Comparison of ENCODE assay signal across 14 cellular contexts in the genomic region with DNA sequence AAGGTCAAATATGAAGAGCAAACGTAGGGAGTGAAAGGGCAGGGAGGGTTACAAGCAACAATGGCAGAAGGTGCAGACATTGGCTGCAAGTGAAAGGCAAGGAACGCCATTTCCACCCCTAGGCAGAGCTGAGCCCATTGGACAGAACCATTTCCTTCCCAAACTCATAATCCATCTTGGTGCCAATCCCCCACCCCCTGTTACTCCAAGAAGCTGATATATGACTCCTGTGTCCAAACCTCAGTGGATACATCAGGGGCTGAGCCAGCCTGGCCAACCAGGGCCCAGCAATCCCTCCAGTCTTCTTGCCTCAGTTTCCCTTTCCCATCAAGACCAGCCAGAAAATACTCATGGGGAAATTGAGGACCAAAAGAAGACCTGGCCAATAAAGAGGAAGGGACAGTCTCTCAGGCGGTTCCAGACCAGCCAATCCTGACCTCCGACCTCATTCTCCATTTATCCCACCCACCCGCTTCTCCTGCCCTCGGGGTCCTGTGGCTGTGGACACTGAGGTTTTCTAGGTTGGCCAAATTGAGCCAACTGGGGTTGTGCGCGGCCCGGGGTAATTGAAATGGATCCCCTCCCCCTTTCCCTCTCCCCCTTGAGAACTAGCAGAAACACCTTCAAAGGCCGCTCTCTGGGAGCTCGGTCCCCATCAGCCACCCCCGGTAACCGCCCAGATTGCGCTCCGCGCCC. TPM values are rescaled to one million over a fixed set of nuclear protein-coding genes. Genes with fewer than 3 reads are reported as not detected.
DNase-seq lines count a peak whose midpoint lies in the region; ATAC-seq and TF ChIP-seq lines count a peak whose summit lies in the region.
"Had no signal": no experiment of that assay in that cellular context is flagged by ENCODE, and none has a peak within 500 bp of the region (broad histone marks: within the 10 kb centered on the region; RNA-seq: fewer than 3 reads in every experiment).

No MANE protein-coding gene starts in this region.

- H2AK5ac ChIP-seq in neuronal stem cell (ENCODE audit: low read depth, low read length), result no peak overlapping the region

- H3K36me3 ChIP-seq in neuronal stem cell (replicated peaks in 1 of 2; ENCODE audit: control insufficient read depth in 2 of 2, insufficient read depth in 2 of 2, low read length in 2 of 2) (no peaks in the 10 kb centered on the region), tibial nerve (peaks cover 0 to 6% (median 0%) of the 10 kb centered on the region in 3 donors)

- H3K14ac ChIP-seq in neuronal stem cell (ENCODE audit: low read length), result no peak overlapping the region

- no peak overlapping the region for H3K18ac ChIP-seq in neuronal stem cell (ENCODE audit: low read length)

- H2BK12ac ChIP-seq in neuronal stem cell (ENCODE audit: low read length), result no peak overlapping the region

- H3K27ac ChIP-seq in right cardiac atrium (ENCODE audit: low read length) (peak overlapping the region; percentile 33), neuronal stem cell (replicated peaks; ENCODE audit: low read length) (no peak overlapping the region), tibial nerve (peak overlapping the region; percentile 19 to 88 (median 70))
- H3K27ac ChIP-seq: BLaER1 had no signal

- TF ChIP-seq CTCF in astrocyte of the cerebellum (IDR thresholded peaks at IDR 0.05; ENCODE audit: low read depth, low read length, missing control alignments) (no peak), tibial nerve (IDR thresholded peaks at IDR 0.05) (no peak)

- no peak overlapping the region for H2BK5ac ChIP-seq in neuronal stem cell (ENCODE audit: low read length)

- H3K9me3 ChIP-seq in right cardiac atrium (ENCODE audit: control insufficient read depth, low read length) (no peaks in the 10 kb centered on the region), neuronal stem cell (replicated peaks in 1 of 2; ENCODE audit: control insufficient read depth in 2 of 2, insufficient read depth in 1 of 2, low read depth in 1 of 2, low read length in 2 of 2) (no peaks in the 10 kb centered on the region), tibial nerve (no peaks in the 10 kb centered on the region)

- no peak overlapping the region for H4K8ac ChIP-seq in neuronal stem cell (ENCODE audit: low read depth, low read length)

- no peak overlapping the region for H3K4me3 Mint-ChIP-seq in natural killer cell treated with Interleukin-12 subunit alpha and Interleukin-12 subunit beta and Interleukin-15 and Interleukin-18, amount 100 ng/mL, for 72 hours
- H3K4me3 Mint-ChIP-seq: activated T-helper 1 cell treated with anti-CD3 and anti-CD28 coated beads, Interleukin-12 subunit alpha, Interleukin-12 subunit beta, Interleukin-2, Interleukin-4 antibody, amounts not matched to agents 30 ng/mL and 10 ng/mL and 1 ng/mL, durations not matched to agents 14 hours and 24 hours and 36 hours had no signal

- H3K4me1 ChIP-seq in right cardiac atrium (ENCODE audit: control insufficient read depth, insufficient read depth, low read length), result peaks cover 33% of the 10 kb centered on the region
- H3K4me1 ChIP-seq in neuronal stem cell (ENCODE audit: control insufficient read depth in 2 of 2, insufficient read depth in 1 of 2, low read depth in 1 of 2, low read length in 2 of 2), result peaks cover 0 to 15% of the 10 kb centered on the region in 2 donors
- peaks cover 0 to 70% (median 19%) of the 10 kb centered on the region in 4 donors for H3K4me1 ChIP-seq in tibial nerve

- peak overlapping the region; percentile 54 for H3K4me3 ChIP-seq in astrocyte of the cerebellum (ENCODE audit: low read depth, low read length)
- H3K4me3 ChIP-seq in right cardiac atrium (ENCODE audit: low read length), result peak overlapping the region; percentile 83
- no peak overlapping the region for H3K4me3 ChIP-seq in neuronal stem cell (ENCODE audit: low read length in 2 of 2)
- peak overlapping the region; percentile 38 to 75 (median 50) for H3K4me3 ChIP-seq in tibial nerve
- H3K4me3 ChIP-seq: BLaER1 had no signal

- no peak overlapping the region for H3K27ac Mint-ChIP-seq in natural killer cell treated with Interleukin-12 subunit alpha and Interleukin-12 subunit beta and Interleukin-15 and Interleukin-18, amount 100 ng/mL, for 72 hours
- H3K27ac Mint-ChIP-seq: activated T-helper 1 cell treated with anti-CD3 and anti-CD28 coated beads, Interleukin-12 subunit alpha, Interleukin-12 subunit beta, Interleukin-2, Interleukin-4 antibody, amounts not matched to agents 30 ng/mL and 10 ng/mL and 1 ng/mL, durations not matched to agents 14 hours and 24 hours and 36 hours had no signal

- no peaks in the 10 kb centered on the region for H3K27me3 ChIP-seq in right cardiac atrium (ENCODE audit: control insufficient read depth, insufficient read depth)
- peaks cover 0 to 32% (median 32%) of the 10 kb centered on the region in 3 experiments for H3K27me3 ChIP-seq in neuronal stem cell (ENCODE audit: control insufficient read depth in 3 of 3, insufficient read depth in 3 of 3, low read depth in 1 of 3, low read length in 3 of 3)
- H3K27me3 ChIP-seq in tibial nerve, result peaks cover 0 to 4% of the 10 kb centered on the region in 2 donors
- H3K27me3 ChIP-seq: BLaER1 had no signal

- H3K4me1 Mint-ChIP-seq in natural killer cell treated with Interleukin-12 subunit alpha and Interleukin-12 subunit beta and Interleukin-15 and Interleukin-18, amount 100 ng/mL, for 72 hours (ENCODE audit: low read depth in 2 of 2), result no peaks in the 10 kb centered on the region

- 39% methylated on average over 16 of the region's 16 CpGs for WGBS in right cardiac atrium
- no CpG with 5 or more reads among the region's 16 CpGs for WGBS in neuronal stem cell (ENCODE audit: extremely low coverage in 2 of 2, insufficient read length in 2 of 2, insufficient replicate concordance in 1 of 2), 2 donors
- WGBS in tibial nerve, 2 donors, result 23 to 42% methylated on average over 10 to 16 of the region's 16 CpGs

- H2BK120ac ChIP-seq in neuronal stem cell (ENCODE audit: low read depth, low read length), result no peak overlapping the region

- ATAC-seq in right cardiac atrium (no peak), HG02610 (IDR thresholded peaks at IDR 0.05; ENCODE audit: unreplicated experiment) (no peak)
- no peak for ATAC-seq in natural killer cell treated with Interleukin-12 subunit alpha and Interleukin-12 subunit beta and Interleukin-15 and Interleukin-18, amount 100 ng/mL, for 72 hours

- H3K23ac ChIP-seq in neuronal stem cell (ENCODE audit: low read depth, low read length, poor library complexity), result no peak overlapping the region

- no peaks in the 10 kb centered on the region for H3K9me3 Mint-ChIP-seq in natural killer cell treated with Interleukin-12 subunit alpha and Interleukin-12 subunit beta and Interleukin-15 and Interleukin-18, amount 100 ng/mL, for 72 hours
- H3K9me3 Mint-ChIP-seq: activated T-helper 1 cell treated with anti-CD3 and anti-CD28 coated beads, Interleukin-12 subunit alpha, Interleukin-12 subunit beta, Interleukin-2, Interleukin-4 antibody, amounts not matched to agents 30 ng/mL and 10 ng/mL and 1 ng/mL, durations not matched to agents 14 hours and 24 hours and 36 hours had no signal

- no peaks in the 10 kb centered on the region for H3K36me3 Mint-ChIP-seq in natural killer cell treated with Interleukin-12 subunit alpha and Interleukin-12 subunit beta and Interleukin-15 and Interleukin-18, amount 100 ng/mL, for 72 hours

- H3K9ac ChIP-seq in neuronal stem cell (ENCODE audit: low read depth, low read length, poor library complexity), result no peak overlapping the region
- H3K9ac ChIP-seq: BLaER1 had no signal

- no peaks in the 10 kb centered on the region for H3K79me1 ChIP-seq in neuronal stem cell (ENCODE audit: low read depth, low read length)

- no peak overlapping the region for H3K4ac ChIP-seq in neuronal stem cell (ENCODE audit: low read length)

- no peak for TF ChIP-seq EP300 in tibial nerve (IDR thresholded peaks at IDR 0.05)

- no peak for TF ChIP-seq POLR2A in tibial nerve (IDR thresholded peaks at IDR 0.05)

- H3K27me3 Mint-ChIP-seq in natural killer cell treated with Interleukin-12 subunit alpha and Interleukin-12 subunit beta and Interleukin-15 and Interleukin-18, amount 100 ng/mL, for 72 hours, result peaks cover 0 to 5% of the 10 kb centered on the region in 2 donors

- DNase-seq in astrocyte of the cerebellum (ENCODE audit: low read depth), result no peak
- DNase-seq in right cardiac atrium, result no peak
- DNase-seq in neuronal stem cell (ENCODE audit: low spot score), result no peak
- DNase-seq in tibial nerve (ENCODE audit: low spot score in 2 of 2), result no peak
- DNase-seq in natural killer cell treated with Interleukin-12 subunit alpha and Interleukin-12 subunit beta and Interleukin-15 and Interleukin-18, amount 100 ng/mL, for 72 hours (ENCODE audit: low spot score), result no peak
- no peak for DNase-seq in NCI-H1930 (lab: John Stamatoyannopoulos, UW)
- no peak for DNase-seq in C1 segment of cervical spinal cord (lab: John Stamatoyannopoulos, UW)
- DNase-seq: activated CD4-positive, alpha-beta T cell treated with anti-CD3 and anti-CD28 coated beads, Interleukin-2, amount 50 U/mL, for 48 hours; NCI-H146; stimulated activated CD4-positive, alpha-beta T cell treated with anti-CD3 and anti-CD28 coated beads, Interleukin-2, amount 100 ng/mL, for 24 hours; T-helper 9 cell had no signal

- H3K4me2 ChIP-seq in neuronal stem cell (ENCODE audit: insufficient read depth, low read length, poor library complexity, severe bottlenecking), result peak overlapping the region; percentile 28
- H3K4me2 ChIP-seq: BLaER1 had no signal

- no peak overlapping the region for H2BK15ac ChIP-seq in neuronal stem cell (ENCODE audit: low read length)

- in situ Hi-C loops in astrocyte of the cerebellum (cut with HindIII; ENCODE audit: low sequenced_read_pairs), result no loop called here

- intact Hi-C loops in right cardiac atrium (cut with DNase I), result loop anchor here in 1 of 4 donors (5.0 kb wide), 1 partner anchor 36 kb away; no protein-coding TSS in a partner anchor

- no peak overlapping the region for H2AFZ ChIP-seq in neuronal stem cell (ENCODE audit: low read length)

- no peak overlapping the region for H4K91ac ChIP-seq in neuronal stem cell (ENCODE audit: low read depth, low read length, poor library complexity)

RNA-seq across cellular contexts. Expression of gene TNS1, which starts 24.8 kb away (rescaled TPM):
- 100 to 1,000 TPM; 442 to 647 (median 536) TPM for total RNA-seq in right cardiac atrium
- 243 TPM for polyA plus RNA-seq in right cardiac atrium
- 1.1 TPM for polyA plus RNA-seq in neuronal stem cell (2013, experiment 1 of 2)
- 1.3 TPM for polyA plus RNA-seq in neuronal stem cell (2013, experiment 2 of 2)
- total RNA-seq in tibial nerve, result 100 to 1,000 TPM; 461 to 648 (median 565) TPM
- 1 to 10 TPM in 1 of 2 donors, under 1 TPM in 1; 0.29 to 2.1 TPM for total RNA-seq in natural killer cell treated with Interleukin-12 subunit alpha and Interleukin-12 subunit beta and Interleukin-15 and Interleukin-18, amount 100 ng/mL, for 72 hours

Comparison
In these comparisons a context has a peak if more than half of its experiments do, and no peak if none do; other contexts are left out.
1. H3K4me3 ChIP-seq: peak in astrocyte of the cerebellum (single experiment), right cardiac atrium (single experiment) and tibial nerve (4 of 4); none in neuronal stem cell (0 of 2).
2. RNA of gene TNS1, which starts 24.8 kb away (total RNA-seq): 461 to 648 TPM in tibial nerve and 442 to 647 TPM in right cardiac atrium; 0.29 to 2.1 TPM in natural killer cell treated with Interleukin-12 subunit alpha and Interleukin-12 subunit beta and Interleukin-15 and Interleukin-18, amount 100 ng/mL, for 72 hours; every median in the first group is over 100 times any median in the second.